In genomic region chr3:78580691-78581090, GRCh38 we compare ENCODE assay signal across 18 cellular contexts.
DNase-seq lines count a peak whose midpoint lies in the region; TF ChIP-seq lines count a peak whose summit lies in the region.
"Had no signal": no experiment of that assay in that cellular context is flagged by ENCODE, and none has a peak within 500 bp of the region (broad histone marks: within the 10 kb centered on the region; RNA-seq: fewer than 3 reads in every experiment).

No MANE protein-coding gene starts in this region.

- H3K4me1 ChIP-seq in smooth muscle cell (ENCODE audit: low read depth) = no peaks in the 10 kb centered on the region
- H3K4me1 ChIP-seq: ascending aorta, BLaER1, Caco-2 had no signal

- no peaks in the 10 kb centered on the region for H3K9me3 ChIP-seq in smooth muscle cell (replicated peaks; ENCODE audit: low read depth)
- H3K9me3 ChIP-seq: ascending aorta, BLaER1, Caco-2, mucosa of descending colon had no signal

- no peak overlapping the region for H2AFZ ChIP-seq in smooth muscle cell (ENCODE audit: low read depth)

- DNase-seq in SKM-1 (lab: John Stamatoyannopoulos, UW; ENCODE audit: unreplicated experiment) = peak; percentile 11
- no peak for DNase-seq in SKM-1 treated with dmso at 0.1 percent for 144 hours (lab: John Stamatoyannopoulos, UW; ENCODE audit: unreplicated experiment)
- peak; percentile 19 for DNase-seq in amniotic stem cell (lab: John Stamatoyannopoulos, UW)
- peak; percentile 9 to 61 for DNase-seq in foreskin fibroblast
- DNase-seq in smooth muscle cell (lab: John Stamatoyannopoulos, UW; ENCODE audit: unreplicated experiment) = no peak
- DNase-seq in activated CD4-positive, alpha-beta T cell treated with anti-CD3 and anti-CD28 coated beads, Interleukin-2, amount 50 U/mL, for 4 hours = no peak
- DNase-seq in UCSD-AML1 (lab: John Stamatoyannopoulos, UW; ENCODE audit: unreplicated experiment) = no peak
- DNase-seq in NCI-H2227 treated with DMSO at 0.1 percent for 48 hours (lab: John Stamatoyannopoulos, UW) = no peak
- DNase-seq: activated CD4-positive, alpha-beta T cell treated with anti-CD3 and anti-CD28 coated beads for 48 hours; activated CD8-positive, alpha-beta memory T cell treated with anti-CD3 and anti-CD28 coated beads, Interleukin-2, amount 10 ng/mL, durations not matched to agents 7 days and 5 days; Caco-2; left ventricle myocardium superior; mucosa of descending colon; NCI-H1436 treated with DMSO at 0.1 percent for 48 hours; posterior cingulate gyrus had no signal

- no peaks in the 10 kb centered on the region for H3K27me3 ChIP-seq in smooth muscle cell (ENCODE audit: low read depth)
- H3K27me3 ChIP-seq: ascending aorta, BLaER1 had no signal

- H3K79me2 ChIP-seq in smooth muscle cell (ENCODE audit: low read depth) = no peaks in the 10 kb centered on the region

- peak overlapping the region; percentile 50 for H3K4me2 ChIP-seq in smooth muscle cell
- H3K4me2 ChIP-seq: BLaER1 had no signal

- no peaks in the 10 kb centered on the region for H3K36me3 ChIP-seq in smooth muscle cell (ENCODE audit: low read depth)
- H3K36me3 ChIP-seq: ascending aorta, BLaER1 had no signal

- H4K20me1 ChIP-seq in smooth muscle cell (ENCODE audit: low read depth) = no peaks in the 10 kb centered on the region
- H4K20me1 ChIP-seq: BLaER1 had no signal

- no peak overlapping the region for H3K9ac ChIP-seq in smooth muscle cell (ENCODE audit: low read depth)
- H3K9ac ChIP-seq: BLaER1 had no signal

- H3F3A ChIP-seq in smooth muscle cell (ENCODE audit: low read depth) = peaks cover 5% of the 10 kb centered on the region

- WGBS in smooth muscle cell (ENCODE audit: low lambda C conversion rate) = 11% methylated on average over 2 of the region's 2 CpGs

- H3K4me3 ChIP-seq in foreskin fibroblast (ENCODE audit: low read depth in 1 of 2, low read length in 2 of 2) = no peak overlapping the region
- no peak overlapping the region for H3K4me3 ChIP-seq in smooth muscle cell
- H3K4me3 ChIP-seq: ascending aorta, BLaER1, mucosa of descending colon had no signal

- TF ChIP-seq CTCF in foreskin fibroblast (IDR thresholded peaks at IDR 0.05; ENCODE audit: low read depth, low read length) (no peak), smooth muscle cell (IDR thresholded peaks at IDR 0.05; ENCODE audit: borderline replicate concordance, insufficient read depth, poor library complexity, severe bottlenecking) (no peak)

- H3K27ac ChIP-seq in smooth muscle cell (ENCODE audit: low read depth) = peak overlapping the region; percentile 75
- H3K27ac ChIP-seq: 22Rv1, ascending aorta, BLaER1 had no signal

Comparison
In these comparisons a context has a peak if more than half of its experiments do, and no peak if none do; other contexts are left out.
1. DNase-seq: peak in SKM-1 (single experiment), amniotic stem cell (single experiment) and foreskin fibroblast (2 of 2); none in SKM-1 treated with dmso at 0.1 percent for 144 hours (single experiment), smooth muscle cell (single experiment), activated CD4-positive, alpha-beta T cell treated with anti-CD3 and anti-CD28 coated beads, Interleukin-2, amount 50 U/mL, for 4 hours (0 of 2), UCSD-AML1 (single experiment) and NCI-H2227 treated with DMSO at 0.1 percent for 48 hours (single experiment).